In the genomic region with DNA sequence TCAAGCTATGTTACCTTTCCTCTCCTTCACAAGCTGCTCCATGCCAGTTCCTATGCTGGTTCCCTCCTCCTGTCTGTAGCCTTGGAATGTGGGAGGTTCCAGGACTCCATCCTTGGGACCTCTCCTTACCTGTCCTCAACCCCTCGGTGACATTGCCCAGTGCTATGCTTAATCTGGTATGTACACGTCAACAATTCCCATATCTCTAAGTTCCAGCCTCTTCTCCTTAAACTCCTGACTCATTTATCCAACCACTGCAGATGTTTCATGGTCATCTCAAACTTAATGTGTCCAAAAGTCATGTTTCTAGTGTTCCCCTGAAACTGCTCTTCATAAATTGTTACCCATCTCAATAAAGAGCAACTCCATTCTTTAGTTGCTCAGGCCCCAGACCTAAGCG, we compare ENCODE assay signal across 1 cellular context.
TF ChIP-seq lines count a peak whose summit lies in the region.

No MANE protein-coding gene starts in this region.

TF ChIP-seq in K562, 482 proteins besides CTCF, POLR2A, EP300 and RAD21 (continued from another document):
- no peak for TF ChIP-seq HINFP (tag; conservative IDR thresholded peaks at IDR 0.05; ENCODE audit: low read depth)
- no peak for TF ChIP-seq NR2F6 (CRISPR knock-in tag; IDR thresholded peaks at IDR 0.05)
- TF ChIP-seq ZNF766 (CRISPR knock-in tag; conservative IDR thresholded peaks at IDR 0.05) = peak; percentile 45; the same call in 1 of the 2 replicates
- TF ChIP-seq, protein P1, sequence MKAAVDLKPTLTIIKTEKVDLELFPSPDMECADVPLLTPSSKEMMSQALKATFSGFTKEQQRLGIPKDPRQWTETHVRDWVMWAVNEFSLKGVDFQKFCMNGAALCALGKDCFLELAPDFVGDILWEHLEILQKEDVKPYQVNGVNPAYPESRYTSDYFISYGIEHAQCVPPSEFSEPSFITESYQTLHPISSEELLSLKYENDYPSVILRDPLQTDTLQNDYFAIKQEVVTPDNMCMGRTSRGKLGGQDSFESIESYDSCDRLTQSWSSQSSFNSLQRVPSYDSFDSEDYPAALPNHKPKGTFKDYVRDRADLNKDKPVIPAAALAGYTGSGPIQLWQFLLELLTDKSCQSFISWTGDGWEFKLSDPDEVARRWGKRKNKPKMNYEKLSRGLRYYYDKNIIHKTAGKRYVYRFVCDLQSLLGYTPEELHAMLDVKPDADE (conservative IDR thresholded peaks at IDR 0.05; ENCODE audit: control insufficient read depth, low read depth, low read length) = no peak
- no peak for TF ChIP-seq ZNF431 (CRISPR knock-in tag; IDR thresholded peaks at IDR 0.05)
- no peak for TF ChIP-seq ZNF785 (CRISPR knock-in tag; IDR thresholded peaks at IDR 0.05)
- TF ChIP-seq TBL1XR1 (IDR thresholded peaks at IDR 0.05; ENCODE audit: low read length in 2 of 2) = peak in 1 of 2 experiments; percentile 53; a peak in 1 of 4 replicates
- no peak for TF ChIP-seq ATF1 (CRISPR knock-in tag; IDR thresholded peaks at IDR 0.05)
- TF ChIP-seq ATF1 (tag; IDR thresholded peaks at IDR 0.05) = peak; percentile 56
- no peak for TF ChIP-seq NELFE (IDR thresholded peaks at IDR 0.05; ENCODE audit: insufficient read depth, insufficient read length)
- TF ChIP-seq FOXA1 (IDR thresholded peaks at IDR 0.05; ENCODE audit: borderline replicate concordance) = no peak
- TF ChIP-seq FOXM1 (IDR thresholded peaks at IDR 0.05; ENCODE audit: low read depth) = peak; percentile 74
- no peak for TF ChIP-seq FOXM1 (CRISPR knock-in tag; IDR thresholded peaks at IDR 0.05; ENCODE audit: low read depth)
- TF ChIP-seq RFX5 (IDR thresholded peaks at IDR 0.05; ENCODE audit: low read depth, low read length) = no peak
- TF ChIP-seq, protein P2, sequence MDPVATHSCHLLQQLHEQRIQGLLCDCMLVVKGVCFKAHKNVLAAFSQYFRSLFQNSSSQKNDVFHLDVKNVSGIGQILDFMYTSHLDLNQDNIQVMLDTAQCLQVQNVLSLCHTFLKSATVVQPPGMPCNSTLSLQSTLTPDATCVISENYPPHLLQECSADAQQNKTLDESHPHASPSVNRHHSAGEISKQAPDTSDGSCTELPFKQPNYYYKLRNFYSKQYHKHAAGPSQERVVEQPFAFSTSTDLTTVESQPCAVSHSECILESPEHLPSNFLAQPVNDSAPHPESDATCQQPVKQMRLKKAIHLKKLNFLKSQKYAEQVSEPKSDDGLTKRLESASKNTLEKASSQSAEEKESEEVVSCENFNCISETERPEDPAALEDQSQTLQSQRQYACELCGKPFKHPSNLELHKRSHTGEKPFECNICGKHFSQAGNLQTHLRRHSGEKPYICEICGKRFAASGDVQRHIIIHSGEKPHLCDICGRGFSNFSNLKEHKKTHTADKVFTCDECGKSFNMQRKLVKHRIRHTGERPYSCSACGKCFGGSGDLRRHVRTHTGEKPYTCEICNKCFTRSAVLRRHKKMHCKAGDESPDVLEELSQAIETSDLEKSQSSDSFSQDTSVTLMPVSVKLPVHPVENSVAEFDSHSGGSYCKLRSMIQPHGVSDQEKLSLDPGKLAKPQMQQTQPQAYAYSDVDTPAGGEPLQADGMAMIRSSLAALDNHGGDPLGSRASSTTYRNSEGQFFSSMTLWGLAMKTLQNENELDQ (CRISPR knock-in tag; IDR thresholded peaks at IDR 0.05; ENCODE audit: borderline replicate concordance) = no peak
- peak; percentile 51; the same call in 1 of the 2 replicates for TF ChIP-seq KLF16 (IDR thresholded peaks at IDR 0.05)
- TF ChIP-seq MEF2D (tag; conservative IDR thresholded peaks at IDR 0.05; ENCODE audit: low read depth) = no peak
- TF ChIP-seq CTBP1 (IDR thresholded peaks at IDR 0.05; ENCODE audit: borderline replicate concordance) = peak; percentile 84
- no peak for TF ChIP-seq ZNF408 (CRISPR knock-in tag; IDR thresholded peaks at IDR 0.05; ENCODE audit: low read depth)
- no peak for TF ChIP-seq ASH1L (IDR thresholded peaks at IDR 0.05; ENCODE audit: borderline replicate concordance, low read depth, partially characterized antibody)
- peak; percentile 89 for TF ChIP-seq NFE2 (IDR thresholded peaks at IDR 0.05; ENCODE audit: low read depth)
- peak; percentile 94 for TF ChIP-seq TEAD4 (IDR thresholded peaks at IDR 0.05; ENCODE audit: low read length)
- TF ChIP-seq TEAD4 (CRISPR knock-in tag; IDR thresholded peaks at IDR 0.05; ENCODE audit: borderline replicate concordance) = no peak
- TF ChIP-seq ZNF699 (CRISPR knock-in tag; IDR thresholded peaks at IDR 0.05; ENCODE audit: insufficient replicate concordance) = no peak
- peak; percentile 66; the same call in 1 of the 2 replicates for TF ChIP-seq MAFK (IDR thresholded peaks at IDR 0.05; ENCODE audit: low read length)
- no peak for TF ChIP-seq POLR3A (IDR thresholded peaks at IDR 0.05; ENCODE audit: borderline replicate concordance, extremely low read depth, insufficient read depth, insufficient read length)
- TF ChIP-seq PHF8 (IDR thresholded peaks at IDR 0.05; ENCODE audit: borderline replicate concordance, low read length) = no peak
- no peak for TF ChIP-seq POLR2G (IDR thresholded peaks at IDR 0.05; ENCODE audit: low read depth, low read length)
TF ChIP-seq in K562: peak in this region for 67.
